ENCODE assay signal across 1 cellular context in the genomic region with DNA sequence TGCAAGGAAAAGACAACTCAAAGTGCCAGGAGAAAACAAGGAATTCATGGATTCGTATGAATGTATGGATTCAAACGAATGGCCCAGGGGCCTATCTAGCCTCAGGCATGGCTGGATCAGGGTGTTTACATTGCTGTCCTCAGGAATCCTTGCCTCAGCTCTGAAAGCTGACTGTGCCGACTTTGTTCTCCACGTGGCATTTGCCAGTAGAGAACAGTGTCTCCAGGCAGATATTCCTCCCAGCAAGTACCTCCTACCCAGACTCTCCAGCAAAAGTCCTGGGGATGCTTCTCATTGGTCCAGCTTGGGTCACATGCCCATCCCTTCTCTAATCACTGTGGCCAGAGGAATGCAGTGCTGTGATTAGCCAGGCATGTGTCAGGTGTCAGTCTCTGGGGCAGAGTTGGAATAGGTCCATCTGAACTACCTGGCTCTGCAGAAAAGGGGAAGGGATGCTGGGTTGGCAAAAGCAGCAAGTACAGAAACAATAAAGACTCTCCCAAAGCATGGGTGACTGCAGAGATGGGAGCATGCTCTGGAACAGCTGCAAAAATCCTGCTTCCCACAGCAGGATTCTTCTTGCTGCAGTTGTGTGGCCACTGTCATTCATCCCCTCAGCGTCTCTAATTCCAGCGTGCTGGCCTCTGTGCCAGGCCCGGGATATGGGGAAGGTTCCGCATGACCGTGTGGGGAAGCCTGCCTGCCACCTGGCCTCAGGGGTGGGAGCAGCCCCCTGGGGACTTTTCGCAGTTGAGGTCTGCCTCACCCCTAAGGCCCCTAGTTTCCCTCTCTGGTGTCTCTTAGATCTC.
TF ChIP-seq lines count a peak whose summit lies in the region.

No MANE protein-coding gene starts in this region.

TF ChIP-seq in K562, 482 proteins besides CTCF, POLR2A, EP300 and RAD21 (continued from another document):
- TF ChIP-seq, protein P1, sequence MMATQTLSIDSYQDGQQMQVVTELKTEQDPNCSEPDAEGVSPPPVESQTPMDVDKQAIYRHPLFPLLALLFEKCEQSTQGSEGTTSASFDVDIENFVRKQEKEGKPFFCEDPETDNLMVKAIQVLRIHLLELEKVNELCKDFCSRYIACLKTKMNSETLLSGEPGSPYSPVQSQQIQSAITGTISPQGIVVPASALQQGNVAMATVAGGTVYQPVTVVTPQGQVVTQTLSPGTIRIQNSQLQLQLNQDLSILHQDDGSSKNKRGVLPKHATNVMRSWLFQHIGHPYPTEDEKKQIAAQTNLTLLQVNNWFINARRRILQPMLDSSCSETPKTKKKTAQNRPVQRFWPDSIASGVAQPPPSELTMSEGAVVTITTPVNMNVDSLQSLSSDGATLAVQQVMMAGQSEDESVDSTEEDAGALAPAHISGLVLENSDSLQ (IDR thresholded peaks at IDR 0.05) = peak; percentile 41; the same call in 1 of the 2 replicates
- TF ChIP-seq ATF7 (IDR thresholded peaks at IDR 0.05) (no peak), ZSCAN29 (IDR thresholded peaks at IDR 0.05) (no peak), CTBP1 (IDR thresholded peaks at IDR 0.05; ENCODE audit: borderline replicate concordance) (peak; percentile 30; the same call in 1 of the 2 replicates), RAD51 (IDR thresholded peaks at IDR 0.05; ENCODE audit: borderline replicate concordance, low read depth) (peak; percentile 89), HDAC1 (IDR thresholded peaks at IDR 0.05) (peak in 1 of 2 experiments; percentile 56; a peak in 2 of 4 replicates), ZNF780A (CRISPR knock-in tag; IDR thresholded peaks at IDR 0.05) (no peak), RBFOX2 (IDR thresholded peaks at IDR 0.05; ENCODE audit: low read depth, low read length) (no peak), ZNF143 (CRISPR knock-in tag; IDR thresholded peaks at IDR 0.05) (no peak)
- TF ChIP-seq, protein P2, sequence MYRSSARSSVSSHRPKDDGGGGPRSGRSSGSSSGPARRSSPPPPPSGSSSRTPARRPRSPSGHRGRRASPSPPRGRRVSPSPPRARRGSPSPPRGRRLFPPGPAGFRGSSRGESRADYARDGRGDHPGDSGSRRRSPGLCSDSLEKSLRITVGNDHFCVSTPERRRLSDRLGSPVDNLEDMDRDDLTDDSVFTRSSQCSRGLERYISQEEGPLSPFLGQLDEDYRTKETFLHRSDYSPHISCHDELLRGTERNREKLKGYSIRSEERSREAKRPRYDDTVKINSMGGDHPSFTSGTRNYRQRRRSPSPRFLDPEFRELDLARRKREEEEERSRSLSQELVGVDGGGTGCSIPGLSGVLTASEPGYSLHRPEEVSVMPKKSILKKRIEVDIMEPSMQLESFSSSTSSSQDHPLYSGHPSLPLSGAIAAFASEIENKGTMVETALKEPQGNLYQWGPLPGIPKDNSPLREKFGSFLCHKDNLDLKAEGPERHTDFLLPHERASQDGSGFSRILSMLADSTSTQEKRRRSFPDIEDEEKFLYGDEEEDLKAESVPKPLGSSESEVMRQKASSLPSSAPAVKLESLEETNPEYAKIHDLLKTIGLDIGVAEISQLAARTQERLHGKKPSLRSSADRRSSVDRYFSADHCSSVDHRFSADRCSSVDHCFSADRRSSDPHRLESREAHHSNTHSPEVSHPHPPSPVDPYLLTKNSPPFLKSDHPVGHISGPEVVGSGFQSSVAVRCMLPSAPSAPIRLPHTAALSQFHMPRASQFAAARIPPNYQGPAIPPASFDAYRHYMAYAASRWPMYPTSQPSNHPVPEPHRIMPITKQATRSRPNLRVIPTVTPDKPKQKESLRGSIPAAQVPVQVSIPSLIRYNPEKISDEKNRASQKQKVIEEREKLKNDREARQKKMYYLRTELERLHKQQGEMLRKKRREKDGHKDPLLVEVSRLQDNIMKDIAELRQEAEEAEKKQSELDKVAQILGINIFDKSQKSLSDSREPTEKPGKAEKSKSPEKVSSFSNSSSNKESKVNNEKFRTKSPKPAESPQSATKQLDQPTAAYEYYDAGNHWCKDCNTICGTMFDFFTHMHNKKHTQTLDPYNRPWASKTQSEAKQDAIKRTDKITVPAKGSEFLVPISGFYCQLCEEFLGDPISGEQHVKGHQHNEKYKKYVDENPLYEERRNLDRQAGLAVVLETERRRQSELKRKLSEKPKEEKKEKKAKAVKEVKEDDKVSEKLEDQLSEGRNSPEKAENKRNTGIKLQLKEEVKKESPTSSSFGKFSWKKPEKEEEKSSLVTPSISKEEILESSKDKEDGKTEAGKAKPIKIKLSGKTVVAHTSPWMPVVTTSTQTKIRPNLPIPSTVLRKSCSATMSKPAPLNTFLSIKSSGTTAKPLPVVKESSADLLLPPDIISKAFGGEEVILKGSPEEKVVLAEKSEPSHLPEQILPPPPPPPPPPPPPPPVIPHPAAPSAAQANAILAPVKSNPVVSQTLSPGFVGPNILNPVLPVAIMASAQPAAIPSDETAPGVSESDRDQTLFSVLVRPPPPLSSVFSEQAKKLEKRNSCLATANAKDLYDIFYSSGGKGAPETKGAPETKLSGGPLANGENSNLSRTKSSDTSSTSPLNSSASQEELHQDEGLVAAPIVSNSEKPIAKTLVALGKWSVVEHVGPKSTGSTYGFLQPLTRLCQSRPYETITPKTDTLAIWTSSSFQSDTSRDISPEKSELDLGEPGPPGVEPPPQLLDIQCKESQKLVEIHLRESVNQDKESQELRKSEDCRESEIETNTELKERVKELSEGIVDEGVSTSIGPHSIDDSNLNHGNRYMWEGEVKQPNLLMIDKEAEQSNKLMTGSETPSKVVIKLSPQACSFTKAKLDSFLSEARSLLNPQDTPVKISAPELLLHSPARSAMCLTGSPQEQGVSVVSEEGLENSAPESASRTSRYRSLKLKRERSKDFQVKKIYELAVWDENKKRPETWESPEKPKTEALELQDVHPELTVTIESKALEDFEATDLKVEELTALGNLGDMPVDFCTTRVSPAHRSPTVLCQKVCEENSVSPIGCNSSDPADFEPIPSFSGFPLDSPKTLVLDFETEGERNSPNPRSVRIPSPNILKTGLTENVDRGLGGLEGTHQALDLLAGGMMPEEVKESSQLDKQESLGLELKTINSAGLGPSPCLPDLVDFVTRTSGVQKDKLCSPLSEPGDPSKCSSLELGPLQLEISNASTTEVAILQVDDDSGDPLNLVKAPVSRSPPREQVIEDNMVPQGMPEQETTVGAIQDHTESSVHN (IDR thresholded peaks at IDR 0.05; ENCODE audit: borderline replicate concordance in 1 of 2, low read depth in 1 of 2) = no peak
- TF ChIP-seq, protein P3, sequence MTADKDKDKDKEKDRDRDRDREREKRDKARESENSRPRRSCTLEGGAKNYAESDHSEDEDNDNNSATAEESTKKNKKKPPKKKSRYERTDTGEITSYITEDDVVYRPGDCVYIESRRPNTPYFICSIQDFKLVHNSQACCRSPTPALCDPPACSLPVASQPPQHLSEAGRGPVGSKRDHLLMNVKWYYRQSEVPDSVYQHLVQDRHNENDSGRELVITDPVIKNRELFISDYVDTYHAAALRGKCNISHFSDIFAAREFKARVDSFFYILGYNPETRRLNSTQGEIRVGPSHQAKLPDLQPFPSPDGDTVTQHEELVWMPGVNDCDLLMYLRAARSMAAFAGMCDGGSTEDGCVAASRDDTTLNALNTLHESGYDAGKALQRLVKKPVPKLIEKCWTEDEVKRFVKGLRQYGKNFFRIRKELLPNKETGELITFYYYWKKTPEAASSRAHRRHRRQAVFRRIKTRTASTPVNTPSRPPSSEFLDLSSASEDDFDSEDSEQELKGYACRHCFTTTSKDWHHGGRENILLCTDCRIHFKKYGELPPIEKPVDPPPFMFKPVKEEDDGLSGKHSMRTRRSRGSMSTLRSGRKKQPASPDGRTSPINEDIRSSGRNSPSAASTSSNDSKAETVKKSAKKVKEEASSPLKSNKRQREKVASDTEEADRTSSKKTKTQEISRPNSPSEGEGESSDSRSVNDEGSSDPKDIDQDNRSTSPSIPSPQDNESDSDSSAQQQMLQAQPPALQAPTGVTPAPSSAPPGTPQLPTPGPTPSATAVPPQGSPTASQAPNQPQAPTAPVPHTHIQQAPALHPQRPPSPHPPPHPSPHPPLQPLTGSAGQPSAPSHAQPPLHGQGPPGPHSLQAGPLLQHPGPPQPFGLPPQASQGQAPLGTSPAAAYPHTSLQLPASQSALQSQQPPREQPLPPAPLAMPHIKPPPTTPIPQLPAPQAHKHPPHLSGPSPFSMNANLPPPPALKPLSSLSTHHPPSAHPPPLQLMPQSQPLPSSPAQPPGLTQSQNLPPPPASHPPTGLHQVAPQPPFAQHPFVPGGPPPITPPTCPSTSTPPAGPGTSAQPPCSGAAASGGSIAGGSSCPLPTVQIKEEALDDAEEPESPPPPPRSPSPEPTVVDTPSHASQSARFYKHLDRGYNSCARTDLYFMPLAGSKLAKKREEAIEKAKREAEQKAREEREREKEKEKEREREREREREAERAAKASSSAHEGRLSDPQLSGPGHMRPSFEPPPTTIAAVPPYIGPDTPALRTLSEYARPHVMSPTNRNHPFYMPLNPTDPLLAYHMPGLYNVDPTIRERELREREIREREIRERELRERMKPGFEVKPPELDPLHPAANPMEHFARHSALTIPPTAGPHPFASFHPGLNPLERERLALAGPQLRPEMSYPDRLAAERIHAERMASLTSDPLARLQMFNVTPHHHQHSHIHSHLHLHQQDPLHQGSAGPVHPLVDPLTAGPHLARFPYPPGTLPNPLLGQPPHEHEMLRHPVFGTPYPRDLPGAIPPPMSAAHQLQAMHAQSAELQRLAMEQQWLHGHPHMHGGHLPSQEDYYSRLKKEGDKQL (CRISPR knock-in tag; IDR thresholded peaks at IDR 0.05; ENCODE audit: borderline replicate concordance) = no peak
- TF ChIP-seq, protein P4, sequence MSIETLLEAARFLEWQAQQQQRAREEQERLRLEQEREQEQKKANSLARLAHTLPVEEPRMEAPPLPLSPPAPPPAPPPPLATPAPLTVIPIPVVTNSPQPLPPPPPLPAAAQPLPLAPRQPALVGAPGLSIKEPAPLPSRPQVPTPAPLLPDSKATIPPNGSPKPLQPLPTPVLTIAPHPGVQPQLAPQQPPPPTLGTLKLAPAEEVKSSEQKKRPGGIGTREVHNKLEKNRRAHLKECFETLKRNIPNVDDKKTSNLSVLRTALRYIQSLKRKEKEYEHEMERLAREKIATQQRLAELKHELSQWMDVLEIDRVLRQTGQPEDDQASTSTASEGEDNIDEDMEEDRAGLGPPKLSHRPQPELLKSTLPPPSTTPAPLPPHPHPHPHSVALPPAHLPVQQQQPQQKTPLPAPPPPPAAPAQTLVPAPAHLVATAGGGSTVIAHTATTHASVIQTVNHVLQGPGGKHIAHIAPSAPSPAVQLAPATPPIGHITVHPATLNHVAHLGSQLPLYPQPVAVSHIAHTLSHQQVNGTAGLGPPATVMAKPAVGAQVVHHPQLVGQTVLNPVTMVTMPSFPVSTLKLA (conservative IDR thresholded peaks at IDR 0.05) = no peak
